Comparison of ENCODE assay signal across 1 cellular context in genomic region chr11:46718155-46719019, GRCh38.
A peak's percentile ranks its signal among the peaks of the same experiment; 100 is the strongest.
TF ChIP-seq lines count a peak whose summit lies in the region.

No MANE protein-coding gene starts in this region.

TF ChIP-seq in HepG2, 621 proteins besides CTCF, POLR2A, EP300 and RAD21 (continued from another document):
- TF ChIP-seq, protein P1, sequence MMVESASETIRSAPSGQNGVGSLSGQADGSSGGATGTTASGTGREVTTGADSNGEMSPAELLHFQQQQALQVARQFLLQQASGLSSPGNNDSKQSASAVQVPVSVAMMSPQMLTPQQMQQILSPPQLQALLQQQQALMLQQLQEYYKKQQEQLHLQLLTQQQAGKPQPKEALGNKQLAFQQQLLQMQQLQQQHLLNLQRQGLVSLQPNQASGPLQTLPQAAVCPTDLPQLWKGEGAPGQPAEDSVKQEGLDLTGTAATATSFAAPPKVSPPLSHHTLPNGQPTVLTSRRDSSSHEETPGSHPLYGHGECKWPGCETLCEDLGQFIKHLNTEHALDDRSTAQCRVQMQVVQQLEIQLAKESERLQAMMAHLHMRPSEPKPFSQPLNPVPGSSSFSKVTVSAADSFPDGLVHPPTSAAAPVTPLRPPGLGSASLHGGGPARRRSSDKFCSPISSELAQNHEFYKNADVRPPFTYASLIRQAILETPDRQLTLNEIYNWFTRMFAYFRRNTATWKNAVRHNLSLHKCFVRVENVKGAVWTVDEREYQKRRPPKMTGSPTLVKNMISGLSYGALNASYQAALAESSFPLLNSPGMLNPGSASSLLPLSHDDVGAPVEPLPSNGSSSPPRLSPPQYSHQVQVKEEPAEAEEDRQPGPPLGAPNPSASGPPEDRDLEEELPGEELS (CRISPR knock-in tag; IDR thresholded peaks at IDR 0.05), result peak; percentile 94
- TF ChIP-seq ZNF569 (CRISPR knock-in tag; IDR thresholded peaks at IDR 0.05; ENCODE audit: borderline replicate concordance) (no peak), MIXL1 (CRISPR knock-in tag; IDR thresholded peaks at IDR 0.05) (peak; percentile 91), ZNF501 (CRISPR knock-in tag; IDR thresholded peaks at IDR 0.05) (peak; percentile 91), KLF16 (CRISPR knock-in tag; IDR thresholded peaks at IDR 0.05) (peak in 1 of 2 experiments; percentile 89; a peak in 2 of 4 replicates), RFX3 (CRISPR knock-in tag; IDR thresholded peaks at IDR 0.05) (no peak)
